ENCODE assay signal across 32 cellular contexts in genomic region chr11:1425006-1425405, GRCh38. TPM values are rescaled to one million over a fixed set of nuclear protein-coding genes. Genes with fewer than 3 reads are reported as not detected.
"Had no signal": no experiment of that assay in that cellular context is flagged by ENCODE, and none has a peak within 500 bp of the region (broad histone marks: within the 10 kb centered on the region; RNA-seq: fewer than 3 reads in every experiment).

No MANE protein-coding gene starts in this region.

- FAIRE-seq: astrocyte, bronchial epithelial cell had no signal

- H3K36me3 ChIP-seq: adrenal gland, ascending aorta, brain microvascular endothelial cell, breast epithelium, cardiac muscle cell had no signal

- H3K9me3 ChIP-seq: adrenal gland had no signal

- H3K4me1 ChIP-seq: adrenal gland, ascending aorta, breast epithelium had no signal

- ATAC-seq: activated naive CD4-positive, alpha-beta T cell treated with anti-CD3 and anti-CD28 coated beads, Interleukin-2, amount 50 U/mL, for 72 hours; activated naive CD8-positive, alpha-beta T cell treated with anti-CD3 and anti-CD28 coated beads, Interleukin-2, amount 50 U/mL, for 24 hours; activated T-cell treated with anti-CD3 and anti-CD28 coated beads, Interleukin-2, amount 50 U/mL, for 4 hours; activated T-cell treated with anti-CD3 and anti-CD28 coated beads, Interleukin-2, amount 50 U/mL, for 72 hours; activated T-helper 17 cell treated with anti-CD3 and anti-CD28 coated beads, Interleukin-2, amount 50 U/mL, for 72 hours had no signal

- H3K27ac ChIP-seq: adrenal gland, ascending aorta, brain microvascular endothelial cell, breast epithelium, cardiac muscle cell had no signal

- H3K4me3 ChIP-seq: adrenal gland, ascending aorta, breast epithelium, cardiac muscle cell had no signal

- DNase-seq: activated effector memory CD4-positive, alpha-beta T cell treated with anti-CD3 and anti-CD28 coated beads, Interleukin-2, amount 50 U/mL, for 16 hours; activated effector memory CD4-positive, alpha-beta T cell treated with Interleukin-2 at 50 U/mL for 16 hours; activated gamma-delta T cell; activated gamma-delta T cell treated with Interleukin-2 at 50 U/mL for 16 hours; activated naive CD4-positive, alpha-beta T cell; activated naive CD4-positive, alpha-beta T cell treated with anti-CD3 and anti-CD28 coated beads for 36 hours; activated naive CD4-positive, alpha-beta T cell treated with anti-CD3 and anti-CD28 coated beads, Interleukin-2, amount 10 ng/mL, durations not matched to agents 7 days and 5 days; activated naive CD4-positive, alpha-beta T cell treated with anti-CD3 and anti-CD28 coated beads, Interleukin-2, amount 50 U/mL, for 16 hours; activated naive CD4-positive, alpha-beta T cell treated with Interleukin-2 at 50 U/mL for 16 hours; activated naive CD8-positive, alpha-beta T cell treated with anti-CD3 and anti-CD28 coated beads for 36 hours; activated naive CD8-positive, alpha-beta T cell treated with anti-CD3 and anti-CD28 coated beads, Interleukin-2, amount 10 ng/mL, durations not matched to agents 7 days and 5 days; activated naive CD8-positive, alpha-beta T cell treated with anti-CD3 and anti-CD28 coated beads, Interleukin-2, amount 50 U/mL, for 24 hours; activated T-cell treated with anti-CD3 and anti-CD28 coated beads, Interleukin-2, amount 50 U/mL, for 1 hour; activated T-cell treated with anti-CD3 and anti-CD28 coated beads, Interleukin-2, amount 50 U/mL, for 24 hours; activated T-cell treated with anti-CD3 and anti-CD28 coated beads, Interleukin-2, amount 50 U/mL, for 4 hours; activated T-cell treated with anti-CD3 and anti-CD28 coated beads, Interleukin-2, amount 50 U/mL, for 48 hours; activated T-cell treated with anti-CD3 and anti-CD28 coated beads, Interleukin-2, amount 50 U/mL, for 72 hours; adrenal gland; amniotic stem cell; amygdala; anterior cingulate cortex; aorta; brain microvascular endothelial cell; caudate nucleus; cerebellar nuclear complex had no signal

- H3K27me3 ChIP-seq: adrenal gland, ascending aorta, brain microvascular endothelial cell, cardiac muscle cell had no signal

RNA-seq across cellular contexts. Expression of gene BRSK2, which starts 35.3 kb away (rescaled TPM):
- total RNA-seq: bronchial epithelial cell had no signal
